In genomic region chr17:74840989-74841666, GRCh38 we compare ENCODE assay signal across 1 cellular context.
A peak's percentile ranks its signal among the peaks of the same experiment; 100 is the strongest.
TF ChIP-seq lines count a peak whose summit lies in the region.

No MANE protein-coding gene starts in this region.

TF ChIP-seq in SK-N-SH, 30 proteins besides CTCF, POLR2A, EP300 and RAD21 (continued from another document):
- TF ChIP-seq PBX3 (IDR thresholded peaks at IDR 0.05) = peak; percentile 28; the same call in 1 of the 2 replicates
